Comparison of ENCODE assay signal across 11 cellular contexts in genomic region chr15:52559583-52559982, GRCh38. TPM values are rescaled to one million over a fixed set of nuclear protein-coding genes. Genes with fewer than 3 reads are reported as not detected.
A peak's percentile ranks its signal among the peaks of the same experiment; 100 is the strongest.
DNase-seq lines count a peak whose midpoint lies in the region; ATAC-seq and TF ChIP-seq lines count a peak whose summit lies in the region.
"Had no signal": no experiment of that assay in that cellular context is flagged by ENCODE, and none has a peak within 500 bp of the region (broad histone marks: within the 10 kb centered on the region; RNA-seq: fewer than 3 reads in every experiment).

No MANE protein-coding gene starts in this region.

- intact Hi-C loops in activated CD4-positive, alpha-beta T cell treated with anti-CD3 and anti-CD28 coated beads for 36 hours (cut with DNase I, micrococcal nuclease), result loop anchor here (1.0 to 10.0 kb wide), 14 partner anchors 8 to 825 kb away; partner anchors contain the start of genes ATOSA (in 1 of the 2) and LYSMD2 (in 1 of the 2)
- intact Hi-C loops in prostate gland (cut with DNase I), result no loop called here

- H3K27me3 ChIP-seq in prostate gland (replicated peaks; ENCODE audit: insufficient read depth), result no peaks in the 10 kb centered on the region
- H3K27me3 ChIP-seq: uterus had no signal

- H3K9me3 Mint-ChIP-seq in activated CD4-positive, alpha-beta T cell treated with anti-CD3 and anti-CD28 coated beads for 36 hours (ENCODE audit: low read depth), result no peaks in the 10 kb centered on the region
- H3K9me3 Mint-ChIP-seq: neural crest cell had no signal

- peaks cover 32% of the 10 kb centered on the region for H3K36me3 Mint-ChIP-seq in activated CD4-positive, alpha-beta T cell treated with anti-CD3 and anti-CD28 coated beads for 36 hours (ENCODE audit: low read depth)

- no peaks in the 10 kb centered on the region for H3K27me3 Mint-ChIP-seq in activated CD4-positive, alpha-beta T cell treated with anti-CD3 and anti-CD28 coated beads for 36 hours

- H3K27ac ChIP-seq in epithelial cell of prostate (peak overlapping the region; percentile 84), prostate gland (no peak overlapping the region)
- H3K27ac ChIP-seq: uterus had no signal

- H3K4me3 ChIP-seq in prostate gland, result no peak overlapping the region
- H3K4me3 ChIP-seq: uterus had no signal

- peak overlapping the region; percentile 63 for H3K4me3 Mint-ChIP-seq in activated CD4-positive, alpha-beta T cell treated with anti-CD3 and anti-CD28 coated beads for 36 hours
- H3K4me3 Mint-ChIP-seq: neural crest cell had no signal

- ATAC-seq in activated CD4-positive, alpha-beta T cell treated with anti-CD3 and anti-CD28 coated beads for 36 hours, result peak; percentile 86
- peak; percentile 81 to 86 for ATAC-seq in activated CD4-positive, CD25-positive, alpha-beta regulatory T cell treated with anti-CD3 and anti-CD28 coated beads, Interleukin-2, amount 50 U/mL, for 24 hours

- DNase-seq in activated CD4-positive, alpha-beta T cell treated with anti-CD3 and anti-CD28 coated beads for 36 hours, result peak; percentile 83
- DNase-seq in activated CD4-positive, alpha-beta T cell treated with anti-CD3 and anti-CD28 coated beads for 1 hour, result no peak
- DNase-seq in epithelial cell of prostate (ENCODE audit: low read depth, low spot score) (no peak), prostate gland (ENCODE audit: low spot score) (no peak), AG20443 (ENCODE audit: low spot score) (no peak), DMS79 treated with DMSO at 0.1 percent for 48 hours (lab: John Stamatoyannopoulos, UW) (no peak)
- peak; percentile 7 for DNase-seq in stimulated activated CD8-positive, alpha-beta memory T cell treated with anti-CD3 and anti-CD28 coated beads, Interleukin-4, amount 100 ng/mL, for 24 hours (ENCODE audit: low read depth)
- DNase-seq: MM.1S, uterus had no signal

- no peak for TF ChIP-seq POLR2A in prostate gland (IDR thresholded peaks at IDR 0.05)

- H3K4me1 Mint-ChIP-seq in activated CD4-positive, alpha-beta T cell treated with anti-CD3 and anti-CD28 coated beads for 36 hours, result peaks cover 72% of the 10 kb centered on the region

- CTCF ChIA-PET in activated CD4-positive, alpha-beta T cell treated with anti-CD3 and anti-CD28 coated beads for 36 hours (lab: Charles Lee), result interaction anchor here (1.1 to 1.4 kb wide), 2 partner anchors 99 to 303 kb away, joined by 3 to 4 read pairs; no protein-coding TSS in a partner anchor

- no peaks in the 10 kb centered on the region for H3K4me1 ChIP-seq in prostate gland (replicated peaks)
- H3K4me1 ChIP-seq: uterus had no signal

- POLR2A ChIA-PET in activated CD4-positive, alpha-beta T cell treated with anti-CD3 and anti-CD28 coated beads for 36 hours (lab: Charles Lee), result interaction anchor here (1.0 to 2.2 kb wide), 3 partner anchors 9 to 99 kb away, joined by 3 to 10 read pairs (median 4); partner anchors contain the start of gene ARPP19

- peak overlapping the region; percentile 96 for H3K27ac Mint-ChIP-seq in activated CD4-positive, alpha-beta T cell treated with anti-CD3 and anti-CD28 coated beads for 36 hours

- WGBS in prostate gland, result 90% methylated on average over 2 of the region's 2 CpGs

- no peaks in the 10 kb centered on the region for H3K36me3 ChIP-seq in prostate gland
- H3K36me3 ChIP-seq: uterus had no signal

- no peak for TF ChIP-seq CTCF in prostate gland (IDR thresholded peaks at IDR 0.05)

- H3K9me3 ChIP-seq in prostate gland, result no peaks in the 10 kb centered on the region
- H3K9me3 ChIP-seq: uterus had no signal

RNA-seq across cellular contexts. Expression of gene ARPP19, which starts 9.2 kb away (rescaled TPM):
- total RNA-seq in activated CD4-positive, alpha-beta T cell treated with anti-CD3 and anti-CD28 coated beads for 36 hours, result 100 to 1,000 TPM; 141 to 185 TPM
- 100 to 1,000 TPM in 1 of 2 donors, 10 to 100 TPM in 1; 86.9 to 130 TPM for total RNA-seq in prostate gland

RNA-seq across cellular contexts. Expression of gene MYO5A, which starts 30.9 kb away (rescaled TPM):
- 10 to 100 TPM; 22.5 TPM for total RNA-seq in activated CD4-positive, alpha-beta T cell treated with anti-CD3 and anti-CD28 coated beads for 36 hours
- total RNA-seq in prostate gland, result 10 to 100 TPM; 24.9 to 41.9 TPM

Comparison
In these comparisons a context has a peak if more than half of its experiments do, and no peak if none do; other contexts are left out.
1. DNase-seq: peak in activated CD4-positive, alpha-beta T cell treated with anti-CD3 and anti-CD28 coated beads for 36 hours (single experiment) and stimulated activated CD8-positive, alpha-beta memory T cell treated with anti-CD3 and anti-CD28 coated beads, Interleukin-4, amount 100 ng/mL, for 24 hours (single experiment); none in activated CD4-positive, alpha-beta T cell treated with anti-CD3 and anti-CD28 coated beads for 1 hour (single experiment), epithelial cell of prostate (single experiment), prostate gland (single experiment), AG20443 (single experiment) and DMS79 treated with DMSO at 0.1 percent for 48 hours (single experiment).